ENCODE assay signal across 34 cellular contexts in the genomic region with DNA sequence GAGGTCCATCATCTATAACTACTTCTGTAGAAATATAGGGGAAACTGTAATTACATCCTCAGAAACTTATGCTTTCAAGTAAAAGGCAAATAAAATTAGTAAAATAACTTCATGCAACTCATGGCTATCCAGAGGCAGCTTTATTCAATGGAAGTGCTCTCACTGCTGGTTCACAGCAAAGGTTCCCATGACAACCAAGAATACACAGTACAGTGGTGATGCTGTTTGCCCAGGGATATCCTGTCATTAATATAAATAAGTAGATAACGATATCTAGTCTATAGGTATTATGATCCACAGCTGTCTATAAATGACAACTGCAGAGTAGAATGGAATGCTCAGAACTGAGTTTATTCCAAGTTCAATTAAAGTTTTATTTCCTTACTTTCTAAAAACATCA.
DNase-seq lines count a peak whose midpoint lies in the region; ATAC-seq and TF ChIP-seq lines count a peak whose summit lies in the region.
"Had no signal": no experiment of that assay in that cellular context is flagged by ENCODE, and none has a peak within 500 bp of the region (broad histone marks: within the 10 kb centered on the region; RNA-seq: fewer than 3 reads in every experiment).

No MANE protein-coding gene starts in this region.

- peak overlapping the region; percentile 42 for H3K27ac ChIP-seq in psoas muscle
- H3K27ac ChIP-seq: left ventricle myocardium inferior, pancreas, SJCRH30, suprapubic skin, uterus had no signal

- H3K27me3 ChIP-seq in psoas muscle (ENCODE audit: insufficient read depth in 3 of 3, low read length in 2 of 3): no peaks in the 10 kb centered on the region
- H3K27me3 ChIP-seq: pancreas, SJCRH30, suprapubic skin, uterus had no signal

- 15 to 45% (median 26%) methylated on average over 1 of the region's 1 CpG for WGBS in psoas muscle, 3 donors

- no peaks in the 10 kb centered on the region for H3K9me3 ChIP-seq in psoas muscle
- H3K9me3 ChIP-seq: left ventricle myocardium inferior, pancreas, SJCRH30, suprapubic skin, uterus had no signal

- TF ChIP-seq CTCF in choroid plexus epithelial cell (conservative IDR thresholded peaks at IDR 0.05; ENCODE audit: low read depth, low read length): no peak
- TF ChIP-seq CTCF in psoas muscle (IDR thresholded peaks at IDR 0.05): no peak

- DNase-seq in NCI-H2196 (lab: John Stamatoyannopoulos, UW; ENCODE audit: unreplicated experiment) (peak; percentile 37), NCI-H2196 treated with DMSO at 0.1 percent for 48 hours (lab: John Stamatoyannopoulos, UW; ENCODE audit: unreplicated experiment) (no peak), M059J (ENCODE audit: low read depth) (peak; percentile 42), choroid plexus epithelial cell (ENCODE audit: low read depth) (peak; percentile 51), psoas muscle (no peak), NCI-H2107 treated with DMSO at 0.1 percent for 48 hours (lab: John Stamatoyannopoulos, UW; ENCODE audit: unreplicated experiment) (no peak), activated gamma-delta T cell (lab: John Stamatoyannopoulos, UW) (no peak)
- DNase-seq: ACHN; activated CD4-positive, alpha-beta T cell treated with anti-CD3 and anti-CD28 coated beads for 1 hour; activated CD8-positive, alpha-beta T cell treated with anti-CD3 and anti-CD28 coated beads, Interleukin-2, amount 10 ng/mL, durations not matched to agents 7 days and 5 days; activated effector memory CD4-positive, alpha-beta T cell treated with anti-CD3 and anti-CD28 coated beads, Interleukin-2, amount 50 U/mL, for 16 hours; activated naive CD8-positive, alpha-beta T cell treated with anti-CD3 and anti-CD28 coated beads, Interleukin-2, amount 50 U/mL, for 24 hours; activated T-cell treated with anti-CD3 and anti-CD28 coated beads for 4 hours; C1 segment of cervical spinal cord; Calu3; effector memory CD8-positive, alpha-beta T cell; foreskin melanocyte; hippocampal formation; left ventricle myocardium inferior; NCI-H1092 treated with DMSO at 0.1 percent for 48 hours; NCI-H2171 treated with DMSO at 0.1 percent for 48 hours; NK-92 treated with Interleukin-12 subunit alpha and Interleukin-12 subunit beta, amount 100 ng/mL, for 24 hours; pancreas; right cardiac atrium; SJCRH30; stimulated activated CD4-positive, alpha-beta T cell treated with anti-CD3 and anti-CD28 coated beads, Interleukin-12 subunit alpha, Interleukin-12 subunit beta, amount 100 ng/mL, for 4 hours; stimulated activated CD4-positive, alpha-beta T cell treated with anti-CD3 and anti-CD28 coated beads, Interleukin-4, amount 100 ng/mL, for 24 hours; stimulated activated naive B cell treated with anti-CD40 and anti-IgM and Interleukin-4, amounts not matched to agents 10 μg/mL and 1 μg/mL and 100 μg/mL, for 72 hours; uterus had no signal

- no peaks in the 10 kb centered on the region for H3K36me3 ChIP-seq in psoas muscle (ENCODE audit: insufficient read depth in 1 of 2, low read depth in 1 of 2)
- H3K36me3 ChIP-seq: left ventricle myocardium inferior, pancreas, SJCRH30, suprapubic skin, uterus had no signal

- intact Hi-C loops in psoas muscle (cut with DNase I): loop anchor here (5.0 to 10.0 kb wide), 2 partner anchors 169 to 292 kb away; no protein-coding TSS in a partner anchor

- ATAC-seq in psoas muscle (no peak), HG03571 (IDR thresholded peaks at IDR 0.05; ENCODE audit: unreplicated experiment) (no peak)
- ATAC-seq: activated CD8-positive, alpha-beta T cell treated with anti-CD3 and anti-CD28 coated beads, Interleukin-2, amount 10 ng/mL, durations not matched to agents 7 days and 5 days; activated naive CD8-positive, alpha-beta T cell treated with anti-CD3 and anti-CD28 coated beads, Interleukin-2, amount 50 U/mL, for 24 hours; effector memory CD8-positive, alpha-beta T cell; esophagus mucosa; natural killer cell treated with Interleukin-12 subunit alpha and Interleukin-12 subunit beta and Interleukin-15 and Interleukin-18, amount 100 ng/mL, for 72 hours; Panc1; pancreas; right cardiac atrium; stimulated activated naive B cell treated with anti-CD40 and anti-IgM and Interleukin-4, amounts not matched to agents 10 μg/mL and 1 μg/mL and 100 μg/mL, for 72 hours had no signal

- H3K4me3 ChIP-seq in choroid plexus epithelial cell (ENCODE audit: low read depth, low read length) (no peak overlapping the region), psoas muscle (no peak overlapping the region)
- H3K4me3 ChIP-seq: left ventricle myocardium inferior, pancreas, SJCRH30, suprapubic skin, uterus had no signal

- peaks cover 67% of the 10 kb centered on the region for H3K4me1 ChIP-seq in psoas muscle
- H3K4me1 ChIP-seq: left ventricle myocardium inferior, pancreas, SJCRH30, suprapubic skin had no signal

Comparison
In these comparisons a context has a peak if more than half of its experiments do, and no peak if none do; other contexts are left out.
1. DNase-seq: peak in NCI-H2196 (single experiment), M059J (single experiment) and choroid plexus epithelial cell (single experiment); none in NCI-H2196 treated with DMSO at 0.1 percent for 48 hours (single experiment), psoas muscle (0 of 2), NCI-H2107 treated with DMSO at 0.1 percent for 48 hours (single experiment) and activated gamma-delta T cell (single experiment).